ENCODE assay signal across 18 cellular contexts in the genomic region with DNA sequence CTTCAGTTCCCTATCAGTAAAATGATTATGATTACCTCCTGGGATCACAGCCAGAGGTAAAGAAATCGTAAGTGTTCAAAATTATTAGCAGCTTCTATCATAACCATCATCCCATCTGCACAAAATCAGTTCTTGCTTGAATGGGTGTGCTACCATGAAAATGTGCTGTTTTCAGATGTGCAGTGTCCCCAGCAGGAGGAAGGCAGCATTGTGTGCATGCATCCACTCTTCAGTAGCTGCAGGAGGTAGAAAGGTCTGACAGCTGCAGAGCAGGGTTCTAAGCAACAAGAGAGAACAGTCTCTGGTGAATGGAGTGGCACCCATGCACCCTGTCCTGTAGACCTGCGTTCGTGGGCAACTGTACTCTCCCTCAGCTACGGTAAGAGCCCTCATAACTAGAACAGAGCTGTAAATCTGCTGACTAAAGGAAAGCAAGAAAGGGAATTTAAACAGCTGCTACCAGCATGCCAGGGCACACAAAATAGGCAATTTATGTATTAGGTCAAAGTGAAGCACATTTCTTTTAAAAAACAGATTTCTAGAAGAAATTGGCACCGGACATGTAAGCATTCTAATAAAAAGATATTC. TPM values are rescaled to one million over a fixed set of nuclear protein-coding genes. Genes with fewer than 3 reads are reported as not detected.
A peak's percentile ranks its signal among the peaks of the same experiment; 100 is the strongest.
DNase-seq lines count a peak whose midpoint lies in the region; ATAC-seq and TF ChIP-seq lines count a peak whose summit lies in the region.
"Had no signal": no experiment of that assay in that cellular context is flagged by ENCODE, and none has a peak within 500 bp of the region (broad histone marks: within the 10 kb centered on the region; RNA-seq: fewer than 3 reads in every experiment).

No MANE protein-coding gene starts in this region.

- H3K4me1 Mint-ChIP-seq in CD4-positive, alpha-beta T cell (ENCODE audit: low read depth) = no peaks in the 10 kb centered on the region

- no peak overlapping the region for H3K4me3 ChIP-seq in LNCaP clone FGC (ENCODE audit: low read depth, low read length)
- H3K4me3 ChIP-seq: PC-9 had no signal

- CTCF ChIA-PET in CD4-positive, alpha-beta T cell (lab: Charles Lee) = no interaction called here

- ATAC-seq in CD4-positive, alpha-beta T cell (ENCODE audit: poor library complexity) = no peak

- H3K27ac ChIP-seq in VCaP = no peak overlapping the region
- H3K27ac ChIP-seq in CD4-positive, alpha-beta T cell (ENCODE audit: low read depth, low read length) = no peak overlapping the region
- H3K27ac ChIP-seq: PC-9 had no signal

- intact Hi-C loops in CD4-positive, alpha-beta T cell (cut with DNase I, micrococcal nuclease) = no loop called here

- no peaks in the 10 kb centered on the region for H3K27me3 Mint-ChIP-seq in CD4-positive, alpha-beta T cell

- DNase-seq in NCI-H510A treated with DMSO at 0.1 percent for 48 hours (lab: John Stamatoyannopoulos, UW) (peak; percentile 34), NCI-H510A (lab: John Stamatoyannopoulos, UW) (no peak), LNCaP clone FGC (ENCODE audit: low read depth) (no peak), retina (peak; percentile 25), AG08396 (ENCODE audit: low spot score) (no peak), NCI-H1105 treated with DMSO at 0.1 percent for 48 hours (lab: John Stamatoyannopoulos, UW) (no peak)
- DNase-seq in CD4-positive, alpha-beta T cell = no peak
- DNase-seq: HFFc6, KG1, NCI-H1105, NCI-H187, PC-9, T-helper 1 cell had no signal

- no peaks in the 10 kb centered on the region for H3K36me3 Mint-ChIP-seq in CD4-positive, alpha-beta T cell (ENCODE audit: low read depth)

- H3K9me3 ChIP-seq in CD4-positive, alpha-beta T cell (ENCODE audit: control insufficient read depth, low read length) = no peaks in the 10 kb centered on the region

- peaks cover 5% of the 10 kb centered on the region for H3K9me3 Mint-ChIP-seq in CD4-positive, alpha-beta T cell

- POLR2A ChIA-PET in CD4-positive, alpha-beta T cell (lab: Charles Lee) = no interaction called here

- H3K4me3 Mint-ChIP-seq in CD4-positive, alpha-beta T cell = no peak overlapping the region
- H3K4me3 Mint-ChIP-seq: HFFc6 had no signal

- no peaks in the 10 kb centered on the region for H3K27me3 ChIP-seq in CD4-positive, alpha-beta T cell (ENCODE audit: control insufficient read depth, insufficient read depth, low read length)

- H3K27ac Mint-ChIP-seq in CD4-positive, alpha-beta T cell = no peak overlapping the region
- H3K27ac Mint-ChIP-seq: HFFc6 had no signal

- peak; percentile 29 for TF ChIP-seq CTCF in LNCaP clone FGC (IDR thresholded peaks at IDR 0.05; ENCODE audit: control insufficient read depth, extremely low read depth, insufficient read depth)
- TF ChIP-seq CTCF in VCaP (conservative IDR thresholded peaks at IDR 0.05) = peak; percentile 31
- no peak for TF ChIP-seq CTCF in CD4-positive, alpha-beta T cell (IDR thresholded peaks at IDR 0.05)

RNA-seq across cellular contexts. Expression of a gene that starts 21.2 kb away (rescaled TPM):
- not detected for total RNA-seq in CD4-positive, alpha-beta T cell
- total RNA-seq: A673, H4, HFFc6, MCF 10A, PC-9, SK-MEL-5 had no signal

Comparison
In these comparisons a context has a peak if more than half of its experiments do, and no peak if none do; other contexts are left out.
1. DNase-seq: peak in NCI-H510A treated with DMSO at 0.1 percent for 48 hours (single experiment) and retina (single experiment); none in NCI-H510A (single experiment), LNCaP clone FGC (single experiment), AG08396 (single experiment), CD4-positive, alpha-beta T cell (0 of 10) and NCI-H1105 treated with DMSO at 0.1 percent for 48 hours (single experiment).